Comparison of ENCODE assay signal across 8 cellular contexts in genomic region chr3:47780727-47781325, GRCh38. TPM values are rescaled to one million over a fixed set of nuclear protein-coding genes. Genes with fewer than 3 reads are reported as not detected.
DNase-seq lines count a peak whose midpoint lies in the region; ATAC-seq and TF ChIP-seq lines count a peak whose summit lies in the region.

No MANE protein-coding gene starts in this region.

- peak overlapping the region; percentile 95 for H3K27ac Mint-ChIP-seq in endodermal cell
- peak overlapping the region; percentile 99 for H3K27ac Mint-ChIP-seq in neural crest cell (ENCODE audit: unreplicated experiment)

- TF ChIP-seq CTCF in C4-2B (conservative IDR thresholded peaks at IDR 0.05) (no peak), endodermal cell (conservative IDR thresholded peaks at IDR 0.05) (no peak), neural crest cell (conservative IDR thresholded peaks at IDR 0.05) (no peak)

- H3K27me3 ChIP-seq in GM23248 (replicated peaks; ENCODE audit: insufficient read depth) (no peaks in the 10 kb centered on the region), endodermal cell (ENCODE audit: control insufficient read depth, insufficient read depth, low read length, poor library complexity, severe bottlenecking) (no peaks in the 10 kb centered on the region)

- H3K36me3 Mint-ChIP-seq in endodermal cell (ENCODE audit: low read depth) (peaks cover 8% of the 10 kb centered on the region), neural crest cell (ENCODE audit: low read depth) (peaks cover 6% of the 10 kb centered on the region)

- H3K79me2 ChIP-seq in GM23248 (ENCODE audit: insufficient read depth): peaks cover 61% of the 10 kb centered on the region

- H3K4me1 ChIP-seq in GM23248 (ENCODE audit: insufficient read depth) (peaks cover 19% of the 10 kb centered on the region), endodermal cell (ENCODE audit: control insufficient read depth, insufficient read depth, low read length) (no peaks in the 10 kb centered on the region)

- H3K27me3 Mint-ChIP-seq in endodermal cell (ENCODE audit: insufficient read depth) (no peaks in the 10 kb centered on the region), neural crest cell (ENCODE audit: low read depth) (peaks cover 3% of the 10 kb centered on the region)

- no peaks in the 10 kb centered on the region for H3K9me2 ChIP-seq in GM23248 (ENCODE audit: insufficient read depth)

- peak overlapping the region; percentile 95 for H3K4me3 ChIP-seq in GM23248
- H3K4me3 ChIP-seq in endodermal cell (ENCODE audit: low read length): peak overlapping the region; percentile 99

- H3K4me1 Mint-ChIP-seq in endodermal cell: peaks cover 9% of the 10 kb centered on the region
- H3K4me1 Mint-ChIP-seq in neural crest cell: peaks cover 27% of the 10 kb centered on the region

- WGBS in GM23248 (ENCODE audit: low coverage in 1 of 2, low lambda C conversion rate in 2 of 2, missing lambda C conversion rate in 2 of 2), 2 experiments: 3 to 6% methylated on average over 17 of the region's 17 CpGs
- WGBS in endodermal cell (ENCODE audit: insufficient coverage in 1 of 2, insufficient read length in 1 of 2), 2 experiments: 0% methylated on average over 9 to 17 of the region's 17 CpGs

- H3K9me3 ChIP-seq in GM23248 (ENCODE audit: low read depth) (no peaks in the 10 kb centered on the region), endodermal cell (ENCODE audit: control insufficient read depth, low read length) (no peaks in the 10 kb centered on the region)

- intact Hi-C loops in sciatic nerve (cut with DNase I): no loop called here

- ATAC-seq in sciatic nerve: no peak

- peak overlapping the region; percentile 94 for H3K4me2 ChIP-seq in GM23248 (ENCODE audit: unreplicated experiment)

- no peaks in the 10 kb centered on the region for H3K36me3 ChIP-seq in GM23248 (ENCODE audit: low read depth)
- H3K36me3 ChIP-seq in endodermal cell (ENCODE audit: control insufficient read depth, insufficient read depth, low read length): peaks cover 4% of the 10 kb centered on the region

- peak; percentile 59 for DNase-seq in GM23248
- DNase-seq in RPMI8226: peak; percentile 26
- no peak for DNase-seq in endodermal cell
- no peak for DNase-seq in neural crest cell (ENCODE audit: low read depth, low spot score)
- DNase-seq in NCI-H2081 treated with DMSO at 0.1 percent for 48 hours (lab: John Stamatoyannopoulos, UW): no peak
- no peak for DNase-seq in sciatic nerve (ENCODE audit: low spot score)
- DNase-seq in NCI-H2196 (lab: John Stamatoyannopoulos, UW; ENCODE audit: unreplicated experiment): no peak

- H3K9me3 Mint-ChIP-seq in endodermal cell: no peaks in the 10 kb centered on the region
- H3K9me3 Mint-ChIP-seq in neural crest cell: no peaks in the 10 kb centered on the region

- H3K9ac ChIP-seq in GM23248: peak overlapping the region; percentile 97
- peak overlapping the region; percentile 98 for H3K9ac ChIP-seq in endodermal cell (ENCODE audit: extremely low read depth, low read length, poor library complexity, severe bottlenecking)

- in situ Hi-C loops in GM23248 (cut with MboI): no loop called here

- peaks cover 5% of the 10 kb centered on the region; the same call in 1 of the 2 replicates for H4K20me1 ChIP-seq in GM23248 (ENCODE audit: insufficient read depth)

- peak overlapping the region; percentile 65 for H2AFZ ChIP-seq in GM23248

- H3K27ac ChIP-seq in C4-2B (peak overlapping the region; percentile 85), GM23248 (peak overlapping the region; percentile 94), endodermal cell (ENCODE audit: low read depth, low read length) (peak overlapping the region; percentile 100)

- H3K4me3 Mint-ChIP-seq in endodermal cell (peak overlapping the region; percentile 90), neural crest cell (peak overlapping the region; percentile 96)

- H3F3A ChIP-seq in GM23248 (ENCODE audit: insufficient read depth): peaks cover 37% of the 10 kb centered on the region

RNA-seq across cellular contexts. Expression of gene SMARCC1, which starts 0.9 kb away (rescaled TPM):
- total RNA-seq in GM23248 (2014; rRNA removed; shearing (Covaris generic)): 29.5 and 31.5 TPM in 2 replicates
- 40.9 and 43.4 TPM in 2 replicates for polyA plus RNA-seq in GM23248 (2016; fragmentation: Nextera tagmentation; extraction: Ambion mirVana)
- total RNA-seq in endodermal cell (100 to 1,000 TPM; 200 to 231 TPM), neural crest cell (281 and 308 TPM in 2 replicates), sciatic nerve (77.0 TPM)
- 149 TPM for polyA plus RNA-seq in endodermal cell (2013, experiment 1 of 2)
- polyA plus RNA-seq in endodermal cell (2013, experiment 2 of 2): 144 TPM

RNA-seq across cellular contexts. Expression of gene DHX30, which starts 22.1 kb away (rescaled TPM):
- total RNA-seq in GM23248 (2014; rRNA removed; shearing (Covaris generic)): 65.8 and 70.3 TPM in 2 replicates
- polyA plus RNA-seq in GM23248 (2016; fragmentation: Nextera tagmentation; extraction: Ambion mirVana): 42.9 and 44.1 TPM in 2 replicates
- total RNA-seq in endodermal cell (100 to 1,000 TPM; 104 to 113 TPM), neural crest cell (140 and 142 TPM in 2 replicates), sciatic nerve (57.2 TPM)
- polyA plus RNA-seq in endodermal cell (2013, experiment 1 of 2): 96.9 TPM
- 86.5 TPM for polyA plus RNA-seq in endodermal cell (2013, experiment 2 of 2)

Comparison
In these comparisons a context has a peak if more than half of its experiments do, and no peak if none do; other contexts are left out.
1. DNase-seq: peak in GM23248 (single experiment) and RPMI8226 (single experiment); none in endodermal cell (single experiment), neural crest cell (single experiment), NCI-H2081 treated with DMSO at 0.1 percent for 48 hours (single experiment), sciatic nerve (single experiment) and NCI-H2196 (single experiment).
2. Peak in every context shown above with its lines, with median percentiles within 50 percentile points of each other: H3K27ac ChIP-seq.